In the genomic region with DNA sequence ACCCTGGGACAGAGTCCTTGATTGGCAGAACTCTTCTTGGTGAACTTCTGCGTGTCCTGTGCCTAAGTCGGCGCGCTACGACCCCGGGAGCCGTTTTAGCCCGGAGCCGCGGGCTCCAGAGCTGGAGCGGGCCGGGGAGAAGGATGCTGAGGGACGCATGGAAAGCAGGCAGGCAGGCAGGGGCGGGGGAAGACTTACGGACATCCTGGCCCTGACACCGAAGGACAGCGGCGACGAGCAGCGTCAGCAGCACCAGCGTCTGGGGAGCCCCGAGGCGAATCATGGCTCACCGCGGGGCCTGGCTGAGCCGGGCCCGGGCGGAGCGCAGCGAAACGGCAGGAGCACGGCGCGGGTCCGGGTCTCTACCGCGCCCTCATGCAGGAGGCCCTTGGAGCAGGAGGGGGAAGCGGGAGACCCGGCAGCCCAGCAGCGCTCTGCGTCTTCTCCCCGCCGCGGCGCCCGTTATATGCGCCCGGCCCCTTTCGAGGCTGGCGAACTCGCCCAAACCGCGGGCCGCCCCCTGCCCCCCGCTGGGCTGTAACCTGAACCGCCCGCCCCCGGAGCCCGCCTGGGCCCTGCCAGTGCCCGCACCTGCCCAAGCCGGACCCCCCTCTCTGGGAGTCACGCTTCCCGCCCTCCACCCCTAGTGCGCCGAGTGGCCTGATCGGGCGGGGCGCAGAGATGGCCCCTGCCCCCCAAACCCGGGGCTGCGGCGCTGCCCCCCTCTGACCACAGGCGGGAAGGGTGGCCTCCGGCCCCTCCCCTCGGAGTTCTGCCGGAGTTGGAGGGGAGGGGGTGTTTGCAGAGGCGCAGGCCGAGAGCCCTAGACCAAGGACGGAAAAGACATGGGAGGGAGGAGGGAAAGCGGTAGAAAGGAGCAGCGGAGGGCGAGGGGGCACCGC, we compare ENCODE assay signal across 1 cellular context.
A peak's percentile ranks its signal among the peaks of the same experiment; 100 is the strongest.
TF ChIP-seq lines count a peak whose summit lies in the region.

A gene (minus strand): TSS at position 438 of the 902 bp plus-strand sequence. CDS start 155 bp downstream, at position 283.

TF ChIP-seq in WTC11, 78 proteins besides CTCF, POLR2A, EP300 and RAD21 (continued from another document):
- TF ChIP-seq, protein P1, sequence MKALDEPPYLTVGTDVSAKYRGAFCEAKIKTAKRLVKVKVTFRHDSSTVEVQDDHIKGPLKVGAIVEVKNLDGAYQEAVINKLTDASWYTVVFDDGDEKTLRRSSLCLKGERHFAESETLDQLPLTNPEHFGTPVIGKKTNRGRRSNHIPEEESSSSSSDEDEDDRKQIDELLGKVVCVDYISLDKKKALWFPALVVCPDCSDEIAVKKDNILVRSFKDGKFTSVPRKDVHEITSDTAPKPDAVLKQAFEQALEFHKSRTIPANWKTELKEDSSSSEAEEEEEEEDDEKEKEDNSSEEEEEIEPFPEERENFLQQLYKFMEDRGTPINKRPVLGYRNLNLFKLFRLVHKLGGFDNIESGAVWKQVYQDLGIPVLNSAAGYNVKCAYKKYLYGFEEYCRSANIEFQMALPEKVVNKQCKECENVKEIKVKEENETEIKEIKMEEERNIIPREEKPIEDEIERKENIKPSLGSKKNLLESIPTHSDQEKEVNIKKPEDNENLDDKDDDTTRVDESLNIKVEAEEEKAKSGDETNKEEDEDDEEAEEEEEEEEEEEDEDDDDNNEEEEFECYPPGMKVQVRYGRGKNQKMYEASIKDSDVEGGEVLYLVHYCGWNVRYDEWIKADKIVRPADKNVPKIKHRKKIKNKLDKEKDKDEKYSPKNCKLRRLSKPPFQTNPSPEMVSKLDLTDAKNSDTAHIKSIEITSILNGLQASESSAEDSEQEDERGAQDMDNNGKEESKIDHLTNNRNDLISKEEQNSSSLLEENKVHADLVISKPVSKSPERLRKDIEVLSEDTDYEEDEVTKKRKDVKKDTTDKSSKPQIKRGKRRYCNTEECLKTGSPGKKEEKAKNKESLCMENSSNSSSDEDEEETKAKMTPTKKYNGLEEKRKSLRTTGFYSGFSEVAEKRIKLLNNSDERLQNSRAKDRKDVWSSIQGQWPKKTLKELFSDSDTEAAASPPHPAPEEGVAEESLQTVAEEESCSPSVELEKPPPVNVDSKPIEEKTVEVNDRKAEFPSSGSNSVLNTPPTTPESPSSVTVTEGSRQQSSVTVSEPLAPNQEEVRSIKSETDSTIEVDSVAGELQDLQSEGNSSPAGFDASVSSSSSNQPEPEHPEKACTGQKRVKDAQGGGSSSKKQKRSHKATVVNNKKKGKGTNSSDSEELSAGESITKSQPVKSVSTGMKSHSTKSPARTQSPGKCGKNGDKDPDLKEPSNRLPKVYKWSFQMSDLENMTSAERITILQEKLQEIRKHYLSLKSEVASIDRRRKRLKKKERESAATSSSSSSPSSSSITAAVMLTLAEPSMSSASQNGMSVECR (CRISPR knock-in tag; IDR thresholded peaks at IDR 0.05; ENCODE audit: borderline replicate concordance): 0 out of 2 replicates have a peak, but pooled peaks have one; percentile 50
- TF ChIP-seq, protein P2, sequence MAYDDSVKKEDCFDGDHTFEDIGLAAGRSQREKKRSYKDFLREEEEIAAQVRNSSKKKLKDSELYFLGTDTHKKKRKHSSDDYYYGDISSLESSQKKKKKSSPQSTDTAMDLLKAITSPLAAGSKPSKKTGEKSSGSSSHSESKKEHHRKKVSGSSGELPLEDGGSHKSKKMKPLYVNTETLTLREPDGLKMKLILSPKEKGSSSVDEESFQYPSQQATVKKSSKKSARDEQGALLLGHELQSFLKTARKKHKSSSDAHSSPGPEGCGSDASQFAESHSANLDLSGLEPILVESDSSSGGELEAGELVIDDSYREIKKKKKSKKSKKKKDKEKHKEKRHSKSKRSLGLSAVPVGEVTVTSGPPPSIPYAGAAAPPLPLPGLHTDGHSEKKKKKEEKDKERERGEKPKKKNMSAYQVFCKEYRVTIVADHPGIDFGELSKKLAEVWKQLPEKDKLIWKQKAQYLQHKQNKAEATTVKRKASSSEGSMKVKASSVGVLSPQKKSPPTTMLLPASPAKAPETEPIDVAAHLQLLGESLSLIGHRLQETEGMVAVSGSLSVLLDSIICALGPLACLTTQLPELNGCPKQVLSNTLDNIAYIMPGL (CRISPR knock-in tag; IDR thresholded peaks at IDR 0.05): peak; percentile 25; the same call in 1 of the 2 replicates
- TF ChIP-seq ELF4 (CRISPR knock-in tag; IDR thresholded peaks at IDR 0.05; ENCODE audit: low read depth) (no peak), MYBL2 (CRISPR knock-in tag; IDR thresholded peaks at IDR 0.05) (no peak; the same call in 1 of the 2 replicates), CREB1 (CRISPR knock-in tag; IDR thresholded peaks at IDR 0.05) (0 out of 2 replicates have a peak, but pooled peaks have one; percentile 57)
